1 cellular context compared by ENCODE assay signal in the genomic region with DNA sequence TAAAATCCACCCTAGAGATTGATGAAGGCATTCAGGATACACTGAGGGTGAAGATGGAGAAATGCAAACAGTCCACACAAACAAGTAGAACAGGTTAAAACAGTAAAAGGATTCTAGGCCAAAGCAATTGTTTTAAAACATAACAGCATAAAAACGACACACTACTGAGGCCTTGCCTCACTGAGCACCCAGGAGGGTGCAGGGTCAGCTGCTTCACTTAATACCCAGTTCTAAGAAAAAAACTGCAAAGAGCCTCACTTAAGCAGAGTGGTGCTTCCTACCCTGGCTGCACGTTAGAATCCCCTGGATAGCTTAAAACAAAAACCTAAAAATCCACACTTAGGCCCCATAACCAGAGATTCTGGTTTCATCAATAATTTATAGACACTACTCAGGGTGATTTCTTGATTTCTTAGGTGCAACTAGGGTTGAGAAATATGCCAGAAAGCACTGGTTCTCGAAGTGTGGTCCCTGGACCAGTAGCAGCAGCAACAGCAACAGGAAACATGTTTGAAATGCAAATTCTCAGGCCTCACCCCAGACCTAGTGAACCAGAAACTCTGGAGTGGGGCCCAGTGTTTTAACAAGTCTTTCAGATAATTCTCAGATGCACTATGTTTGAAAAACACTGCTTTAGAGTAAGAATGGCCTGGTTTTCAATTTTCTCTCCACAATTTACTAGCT.
TF ChIP-seq lines count a peak whose summit lies in the region.

No MANE protein-coding gene starts in this region.

TF ChIP-seq in GM12878, 131 proteins besides CTCF, POLR2A, EP300 and RAD21 (continued from another document and continues in another):
- no peak for TF ChIP-seq ZNF274 (IDR thresholded peaks at IDR 0.05; ENCODE audit: insufficient read depth, insufficient read length)
- no peak for TF ChIP-seq BACH1 (IDR thresholded peaks at IDR 0.05; ENCODE audit: borderline replicate concordance)
- no peak for TF ChIP-seq JUNB (IDR thresholded peaks at IDR 0.05)
- no peak for TF ChIP-seq E2F4 (IDR thresholded peaks at IDR 0.05; ENCODE audit: low read depth, low read length)
- TF ChIP-seq WRNIP1 (IDR thresholded peaks at IDR 0.05; ENCODE audit: borderline replicate concordance, low read depth, low read length) = no peak
- peak; percentile 24; the same call in 1 of the 2 replicates for TF ChIP-seq DPF2 (IDR thresholded peaks at IDR 0.05)
- TF ChIP-seq LARP7 (IDR thresholded peaks at IDR 0.05) = no peak
- TF ChIP-seq TARDBP (IDR thresholded peaks at IDR 0.05; ENCODE audit: borderline replicate concordance) = no peak
- TF ChIP-seq BRCA1 (IDR thresholded peaks at IDR 0.05; ENCODE audit: low read depth, low read length) = no peak
- TF ChIP-seq PAX5 (IDR thresholded peaks at IDR 0.05; ENCODE audit: borderline replicate concordance, low read depth, low read length) = peak; percentile 86; the same call in 1 of the 2 replicates
- TF ChIP-seq USF2 (IDR thresholded peaks at IDR 0.05; ENCODE audit: borderline replicate concordance, low read depth, low read length) = no peak
- peak; percentile 60; the same call in 1 of the 2 replicates for TF ChIP-seq TAF1 (IDR thresholded peaks at IDR 0.05; ENCODE audit: borderline replicate concordance, low read depth, low read length)
- TF ChIP-seq NRF1 (conservative IDR thresholded peaks at IDR 0.05; ENCODE audit: low read depth, low read length) = no peak
- TF ChIP-seq NFYA (IDR thresholded peaks at IDR 0.05; ENCODE audit: borderline replicate concordance, low read depth, low read length) = no peak
- no peak for TF ChIP-seq HCFC1 (IDR thresholded peaks at IDR 0.05; ENCODE audit: low read length)
- TF ChIP-seq SP1 (IDR thresholded peaks at IDR 0.05; ENCODE audit: low read depth, low read length) = peak; percentile 36
- peak; percentile 17; the same call in 1 of the 2 replicates for TF ChIP-seq GABPA (IDR thresholded peaks at IDR 0.05; ENCODE audit: low read depth)
- no peak for TF ChIP-seq RELA (IDR thresholded peaks at IDR 0.05; ENCODE audit: borderline replicate concordance, partially characterized antibody)
- TF ChIP-seq, protein P1, sequence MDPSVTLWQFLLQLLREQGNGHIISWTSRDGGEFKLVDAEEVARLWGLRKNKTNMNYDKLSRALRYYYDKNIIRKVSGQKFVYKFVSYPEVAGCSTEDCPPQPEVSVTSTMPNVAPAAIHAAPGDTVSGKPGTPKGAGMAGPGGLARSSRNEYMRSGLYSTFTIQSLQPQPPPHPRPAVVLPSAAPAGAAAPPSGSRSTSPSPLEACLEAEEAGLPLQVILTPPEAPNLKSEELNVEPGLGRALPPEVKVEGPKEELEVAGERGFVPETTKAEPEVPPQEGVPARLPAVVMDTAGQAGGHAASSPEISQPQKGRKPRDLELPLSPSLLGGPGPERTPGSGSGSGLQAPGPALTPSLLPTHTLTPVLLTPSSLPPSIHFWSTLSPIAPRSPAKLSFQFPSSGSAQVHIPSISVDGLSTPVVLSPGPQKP (IDR thresholded peaks at IDR 0.05; ENCODE audit: low read depth, low read length) = no peak
- peak; percentile 36; the same call in 1 of the 2 replicates for TF ChIP-seq CREM (IDR thresholded peaks at IDR 0.05; ENCODE audit: low read depth)
- TF ChIP-seq SMC3 (IDR thresholded peaks at IDR 0.05; ENCODE audit: borderline replicate concordance, low read length) = no peak
- TF ChIP-seq NFXL1 (IDR thresholded peaks at IDR 0.05; ENCODE audit: borderline replicate concordance) = no peak
- peak; percentile 76 for TF ChIP-seq NFIC (IDR thresholded peaks at IDR 0.05; ENCODE audit: low read depth, low read length)
- TF ChIP-seq, protein P2, sequence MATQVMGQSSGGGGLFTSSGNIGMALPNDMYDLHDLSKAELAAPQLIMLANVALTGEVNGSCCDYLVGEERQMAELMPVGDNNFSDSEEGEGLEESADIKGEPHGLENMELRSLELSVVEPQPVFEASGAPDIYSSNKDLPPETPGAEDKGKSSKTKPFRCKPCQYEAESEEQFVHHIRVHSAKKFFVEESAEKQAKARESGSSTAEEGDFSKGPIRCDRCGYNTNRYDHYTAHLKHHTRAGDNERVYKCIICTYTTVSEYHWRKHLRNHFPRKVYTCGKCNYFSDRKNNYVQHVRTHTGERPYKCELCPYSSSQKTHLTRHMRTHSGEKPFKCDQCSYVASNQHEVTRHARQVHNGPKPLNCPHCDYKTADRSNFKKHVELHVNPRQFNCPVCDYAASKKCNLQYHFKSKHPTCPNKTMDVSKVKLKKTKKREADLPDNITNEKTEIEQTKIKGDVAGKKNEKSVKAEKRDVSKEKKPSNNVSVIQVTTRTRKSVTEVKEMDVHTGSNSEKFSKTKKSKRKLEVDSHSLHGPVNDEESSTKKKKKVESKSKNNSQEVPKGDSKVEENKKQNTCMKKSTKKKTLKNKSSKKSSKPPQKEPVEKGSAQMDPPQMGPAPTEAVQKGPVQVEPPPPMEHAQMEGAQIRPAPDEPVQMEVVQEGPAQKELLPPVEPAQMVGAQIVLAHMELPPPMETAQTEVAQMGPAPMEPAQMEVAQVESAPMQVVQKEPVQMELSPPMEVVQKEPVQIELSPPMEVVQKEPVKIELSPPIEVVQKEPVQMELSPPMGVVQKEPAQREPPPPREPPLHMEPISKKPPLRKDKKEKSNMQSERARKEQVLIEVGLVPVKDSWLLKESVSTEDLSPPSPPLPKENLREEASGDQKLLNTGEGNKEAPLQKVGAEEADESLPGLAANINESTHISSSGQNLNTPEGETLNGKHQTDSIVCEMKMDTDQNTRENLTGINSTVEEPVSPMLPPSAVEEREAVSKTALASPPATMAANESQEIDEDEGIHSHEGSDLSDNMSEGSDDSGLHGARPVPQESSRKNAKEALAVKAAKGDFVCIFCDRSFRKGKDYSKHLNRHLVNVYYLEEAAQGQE (IDR thresholded peaks at IDR 0.05; ENCODE audit: low read depth, low read length) = no peak
- TF ChIP-seq, protein P3, sequence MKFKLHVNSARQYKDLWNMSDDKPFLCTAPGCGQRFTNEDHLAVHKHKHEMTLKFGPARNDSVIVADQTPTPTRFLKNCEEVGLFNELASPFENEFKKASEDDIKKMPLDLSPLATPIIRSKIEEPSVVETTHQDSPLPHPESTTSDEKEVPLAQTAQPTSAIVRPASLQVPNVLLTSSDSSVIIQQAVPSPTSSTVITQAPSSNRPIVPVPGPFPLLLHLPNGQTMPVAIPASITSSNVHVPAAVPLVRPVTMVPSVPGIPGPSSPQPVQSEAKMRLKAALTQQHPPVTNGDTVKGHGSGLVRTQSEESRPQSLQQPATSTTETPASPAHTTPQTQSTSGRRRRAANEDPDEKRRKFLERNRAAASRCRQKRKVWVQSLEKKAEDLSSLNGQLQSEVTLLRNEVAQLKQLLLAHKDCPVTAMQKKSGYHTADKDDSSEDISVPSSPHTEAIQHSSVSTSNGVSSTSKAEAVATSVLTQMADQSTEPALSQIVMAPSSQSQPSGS (IDR thresholded peaks at IDR 0.05; ENCODE audit: low read length) = peak; percentile 42; the same call in 1 of the 2 replicates
- 0 out of 2 replicates have a peak, but pooled peaks have one; percentile 43 for TF ChIP-seq MEF2A (IDR thresholded peaks at IDR 0.05; ENCODE audit: insufficient read depth, low read depth, low read length)
- TF ChIP-seq SMAD1 (IDR thresholded peaks at IDR 0.05; ENCODE audit: low read depth, partially characterized antibody) = no peak
- TF ChIP-seq, protein P4, sequence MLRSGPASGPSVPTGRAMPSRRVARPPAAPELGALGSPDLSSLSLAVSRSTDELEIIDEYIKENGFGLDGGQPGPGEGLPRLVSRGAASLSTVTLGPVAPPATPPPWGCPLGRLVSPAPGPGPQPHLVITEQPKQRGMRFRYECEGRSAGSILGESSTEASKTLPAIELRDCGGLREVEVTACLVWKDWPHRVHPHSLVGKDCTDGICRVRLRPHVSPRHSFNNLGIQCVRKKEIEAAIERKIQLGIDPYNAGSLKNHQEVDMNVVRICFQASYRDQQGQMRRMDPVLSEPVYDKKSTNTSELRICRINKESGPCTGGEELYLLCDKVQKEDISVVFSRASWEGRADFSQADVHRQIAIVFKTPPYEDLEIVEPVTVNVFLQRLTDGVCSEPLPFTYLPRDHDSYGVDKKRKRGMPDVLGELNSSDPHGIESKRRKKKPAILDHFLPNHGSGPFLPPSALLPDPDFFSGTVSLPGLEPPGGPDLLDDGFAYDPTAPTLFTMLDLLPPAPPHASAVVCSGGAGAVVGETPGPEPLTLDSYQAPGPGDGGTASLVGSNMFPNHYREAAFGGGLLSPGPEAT (IDR thresholded peaks at IDR 0.05; ENCODE audit: low read depth) = 0 out of 2 replicates have a peak, but pooled peaks have one; percentile 24
- TF ChIP-seq USF1 (IDR thresholded peaks at IDR 0.05; ENCODE audit: borderline replicate concordance, extremely low read length, insufficient read depth, low read depth, low read length) = no peak
- no peak for TF ChIP-seq NR2C1 (IDR thresholded peaks at IDR 0.05)
- TF ChIP-seq SIN3A (IDR thresholded peaks at IDR 0.05; ENCODE audit: low read depth, low read length) = no peak
- TF ChIP-seq FOS (IDR thresholded peaks at IDR 0.05; ENCODE audit: borderline replicate concordance, extremely low read depth, insufficient read length) = no peak
- no peak for TF ChIP-seq IKZF2 (IDR thresholded peaks at IDR 0.05)
- TF ChIP-seq NBN (IDR thresholded peaks at IDR 0.05) = no peak
- TF ChIP-seq YY1 (IDR thresholded peaks at IDR 0.05; ENCODE audit: low read depth, low read length) = 0 out of 2 replicates have a peak, but pooled peaks have one; percentile 23
- TF ChIP-seq EED (IDR thresholded peaks at IDR 0.05; ENCODE audit: low read depth) = 0 out of 2 replicates have a peak, but pooled peaks have one; percentile 22
- TF ChIP-seq, protein P5, sequence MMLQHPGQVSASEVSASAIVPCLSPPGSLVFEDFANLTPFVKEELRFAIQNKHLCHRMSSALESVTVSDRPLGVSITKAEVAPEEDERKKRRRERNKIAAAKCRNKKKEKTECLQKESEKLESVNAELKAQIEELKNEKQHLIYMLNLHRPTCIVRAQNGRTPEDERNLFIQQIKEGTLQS (IDR thresholded peaks at IDR 0.05; ENCODE audit: borderline replicate concordance, extremely low read depth, low read depth, low read length) = no peak
- TF ChIP-seq SIX5 (IDR thresholded peaks at IDR 0.05; ENCODE audit: low read depth, low read length, severe bottlenecking) = no peak
- TF ChIP-seq, protein P6, sequence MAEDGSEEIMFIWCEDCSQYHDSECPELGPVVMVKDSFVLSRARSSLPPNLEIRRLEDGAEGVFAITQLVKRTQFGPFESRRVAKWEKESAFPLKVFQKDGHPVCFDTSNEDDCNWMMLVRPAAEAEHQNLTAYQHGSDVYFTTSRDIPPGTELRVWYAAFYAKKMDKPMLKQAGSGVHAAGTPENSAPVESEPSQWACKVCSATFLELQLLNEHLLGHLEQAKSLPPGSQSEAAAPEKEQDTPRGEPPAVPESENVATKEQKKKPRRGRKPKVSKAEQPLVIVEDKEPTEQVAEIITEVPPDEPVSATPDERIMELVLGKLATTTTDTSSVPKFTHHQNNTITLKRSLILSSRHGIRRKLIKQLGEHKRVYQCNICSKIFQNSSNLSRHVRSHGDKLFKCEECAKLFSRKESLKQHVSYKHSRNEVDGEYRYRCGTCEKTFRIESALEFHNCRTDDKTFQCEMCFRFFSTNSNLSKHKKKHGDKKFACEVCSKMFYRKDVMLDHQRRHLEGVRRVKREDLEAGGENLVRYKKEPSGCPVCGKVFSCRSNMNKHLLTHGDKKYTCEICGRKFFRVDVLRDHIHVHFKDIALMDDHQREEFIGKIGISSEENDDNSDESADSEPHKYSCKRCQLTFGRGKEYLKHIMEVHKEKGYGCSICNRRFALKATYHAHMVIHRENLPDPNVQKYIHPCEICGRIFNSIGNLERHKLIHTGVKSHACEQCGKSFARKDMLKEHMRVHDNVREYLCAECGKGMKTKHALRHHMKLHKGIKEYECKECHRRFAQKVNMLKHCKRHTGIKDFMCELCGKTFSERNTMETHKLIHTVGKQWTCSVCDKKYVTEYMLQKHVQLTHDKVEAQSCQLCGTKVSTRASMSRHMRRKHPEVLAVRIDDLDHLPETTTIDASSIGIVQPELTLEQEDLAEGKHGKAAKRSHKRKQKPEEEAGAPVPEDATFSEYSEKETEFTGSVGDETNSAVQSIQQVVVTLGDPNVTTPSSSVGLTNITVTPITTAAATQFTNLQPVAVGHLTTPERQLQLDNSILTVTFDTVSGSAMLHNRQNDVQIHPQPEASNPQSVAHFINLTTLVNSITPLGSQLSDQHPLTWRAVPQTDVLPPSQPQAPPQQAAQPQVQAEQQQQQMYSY (CRISPR knock-in tag; IDR thresholded peaks at IDR 0.05) = no peak
- TF ChIP-seq ASH2L (IDR thresholded peaks at IDR 0.05; ENCODE audit: borderline replicate concordance, low read depth) = no peak
- peak; percentile 85; the same call in 1 of the 2 replicates for TF ChIP-seq CBX5 (IDR thresholded peaks at IDR 0.05; ENCODE audit: low read depth)
- TF ChIP-seq MYB (IDR thresholded peaks at IDR 0.05; ENCODE audit: borderline replicate concordance, low read depth, low read length) = no peak
- peak; percentile 67; the same call in 1 of the 2 replicates for TF ChIP-seq MTA3 (IDR thresholded peaks at IDR 0.05; ENCODE audit: borderline replicate concordance, low read length)
- TF ChIP-seq TCF7 (IDR thresholded peaks at IDR 0.05; ENCODE audit: borderline replicate concordance) = no peak
- no peak for TF ChIP-seq KLF5 (IDR thresholded peaks at IDR 0.05; ENCODE audit: partially characterized antibody)
- TF ChIP-seq STAT1 (conservative IDR thresholded peaks at IDR 0.05) = no peak
